In the genomic region with DNA sequence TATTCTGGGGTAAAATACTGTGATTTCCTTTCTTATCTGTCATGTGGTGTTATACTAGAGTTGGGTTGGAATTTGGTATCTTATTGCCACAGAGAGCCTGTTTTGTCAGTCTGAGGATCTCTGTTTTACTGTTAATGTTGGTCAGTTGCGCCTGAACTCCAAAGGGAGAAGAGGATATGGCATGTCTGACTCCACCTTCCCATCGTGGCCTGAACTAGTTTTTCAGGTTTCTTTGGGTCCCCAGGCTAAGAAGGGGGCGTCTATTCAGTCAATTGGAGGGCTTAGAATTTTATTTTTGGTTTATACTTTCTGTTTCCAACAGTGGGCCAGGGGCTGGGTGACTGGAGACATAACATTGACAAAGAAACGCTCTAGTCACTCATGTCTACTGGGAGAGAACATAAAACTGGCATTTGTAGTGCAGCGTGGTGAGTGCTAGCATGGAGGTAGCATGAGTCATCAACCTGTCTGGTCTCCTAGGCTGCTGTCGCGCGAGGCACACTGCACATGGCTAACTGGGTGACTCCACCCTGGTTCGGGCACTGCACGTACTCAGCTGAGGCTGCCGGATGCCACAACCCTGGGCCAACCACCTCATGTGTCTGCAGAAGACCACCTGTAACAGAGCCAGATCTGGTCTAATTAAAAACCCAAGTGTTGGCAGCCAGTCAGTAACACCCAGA, we compare ENCODE assay signal across 8 cellular contexts.
DNase-seq lines count a peak whose midpoint lies in the region; ATAC-seq lines count a peak whose summit lies in the region.

No MANE protein-coding gene starts in this region.

- no peak for ATAC-seq in HG03039 (IDR thresholded peaks at IDR 0.05; ENCODE audit: unreplicated experiment)

- DNase-seq in NCI-H2196 (lab: John Stamatoyannopoulos, UW; ENCODE audit: unreplicated experiment), result peak; percentile 18
- no peak for DNase-seq in NCI-H2196 treated with DMSO at 0.1 percent for 48 hours (lab: John Stamatoyannopoulos, UW; ENCODE audit: unreplicated experiment)
- peak; percentile 17 for DNase-seq in NCI-H69 (lab: John Stamatoyannopoulos, UW)
- DNase-seq in dermis blood vessel endothelial cell, result peak; percentile 1
- DNase-seq in stimulated activated CD4-positive, alpha-beta T cell treated with anti-CD3 and anti-CD28 coated beads, Interleukin-4, amount 100 ng/mL, for 24 hours, result peak; percentile 4
- no peak for DNase-seq in epidermal melanocyte (ENCODE audit: insufficient read length, low spot score)
- DNase-seq in NCI-H1694 treated with DMSO at 0.1 percent for 48 hours (lab: John Stamatoyannopoulos, UW), result no peak

Comparison
In these comparisons a context has a peak if more than half of its experiments do, and no peak if none do; other contexts are left out.
1. DNase-seq: peak in NCI-H2196 (single experiment), NCI-H69 (single experiment), dermis blood vessel endothelial cell (single experiment) and stimulated activated CD4-positive, alpha-beta T cell treated with anti-CD3 and anti-CD28 coated beads, Interleukin-4, amount 100 ng/mL, for 24 hours (single experiment); none in NCI-H2196 treated with DMSO at 0.1 percent for 48 hours (single experiment), epidermal melanocyte (single experiment) and NCI-H1694 treated with DMSO at 0.1 percent for 48 hours (single experiment).